Comparison of ENCODE assay signal across 1 cellular context in genomic region chr15:64146520-64146884, GRCh38.
TF ChIP-seq lines count a peak whose summit lies in the region.

No MANE protein-coding gene starts in this region.

TF ChIP-seq in HepG2, 621 proteins besides CTCF, POLR2A, EP300 and RAD21:
- TF ChIP-seq ZNF343 (CRISPR knock-in tag; IDR thresholded peaks at IDR 0.05) (no peak), IRF2 (CRISPR knock-in tag; IDR thresholded peaks at IDR 0.05) (no peak), ZZZ3 (CRISPR knock-in tag; IDR thresholded peaks at IDR 0.05; ENCODE audit: borderline replicate concordance) (no peak), ZNF572 (CRISPR knock-in tag; IDR thresholded peaks at IDR 0.05) (no peak), ZBTB37 (CRISPR knock-in tag; IDR thresholded peaks at IDR 0.05) (no peak), TFAP4 (IDR thresholded peaks at IDR 0.05; ENCODE audit: borderline replicate concordance, low read depth) (no peak), ZNF598 (CRISPR knock-in tag; IDR thresholded peaks at IDR 0.05; ENCODE audit: borderline replicate concordance) (no peak), ZNF530 (CRISPR knock-in tag; IDR thresholded peaks at IDR 0.05; ENCODE audit: low read depth) (no peak), ZBTB7B (CRISPR knock-in tag; IDR thresholded peaks at IDR 0.05) (no peak), ZNF101 (CRISPR knock-in tag; IDR thresholded peaks at IDR 0.05; ENCODE audit: borderline replicate concordance, low read depth) (no peak), ZNF703 (CRISPR knock-in tag; IDR thresholded peaks at IDR 0.05; ENCODE audit: borderline replicate concordance) (no peak), ATM (IDR thresholded peaks at IDR 0.05; ENCODE audit: borderline replicate concordance) (no peak), ZFP36L2 (CRISPR knock-in tag; IDR thresholded peaks at IDR 0.05) (no peak), NPAS2 (CRISPR knock-in tag; IDR thresholded peaks at IDR 0.05; ENCODE audit: borderline replicate concordance) (no peak), ZSCAN30 (CRISPR knock-in tag; IDR thresholded peaks at IDR 0.05) (no peak), ZKSCAN1 (IDR thresholded peaks at IDR 0.05; ENCODE audit: low read length) (no peak), ZSCAN21 (CRISPR knock-in tag; IDR thresholded peaks at IDR 0.05; ENCODE audit: borderline replicate concordance) (no peak), SUZ12 (IDR thresholded peaks at IDR 0.05; ENCODE audit: low read depth, low read length) (no peak), PLRG1 (conservative IDR thresholded peaks at IDR 0.05) (no peak), SMYD3 (CRISPR knock-in tag; IDR thresholded peaks at IDR 0.05) (no peak)
TF ChIP-seq in HepG2: peak in this region for 0.
